Comparison of ENCODE assay signal across 23 cellular contexts in the genomic region with DNA sequence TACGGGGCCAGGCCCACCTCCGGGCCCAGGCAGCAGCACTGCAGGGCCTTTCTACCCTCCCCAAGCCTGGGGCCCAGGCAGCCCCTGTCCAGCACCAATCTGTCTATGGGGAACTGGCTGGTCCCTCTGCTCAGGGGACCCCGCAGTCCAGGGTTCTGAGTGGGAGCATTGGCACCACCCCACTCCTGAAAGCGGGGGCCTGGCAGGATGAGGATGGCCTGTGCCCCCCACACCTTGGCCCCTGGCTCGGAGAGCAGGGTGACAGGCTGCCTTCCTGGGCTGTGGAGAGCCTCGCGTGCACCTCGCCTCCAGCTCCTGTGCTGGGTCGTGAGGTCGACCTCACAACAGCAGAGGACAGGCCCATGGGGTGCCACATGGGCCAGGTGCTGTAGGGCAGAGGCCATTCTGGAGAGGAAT. TPM values are rescaled to one million over a fixed set of nuclear protein-coding genes. Genes with fewer than 3 reads are reported as not detected.
"Had no signal": no experiment of that assay in that cellular context is flagged by ENCODE, and none has a peak within 500 bp of the region (broad histone marks: within the 10 kb centered on the region; RNA-seq: fewer than 3 reads in every experiment).

No MANE protein-coding gene starts in this region.

- H3K9me3 ChIP-seq: left ventricle myocardium inferior, right lobe of liver, suprapubic skin, tibial nerve had no signal

- H3K27ac ChIP-seq: foreskin keratinocyte, left ventricle myocardium inferior, right lobe of liver, suprapubic skin had no signal

- H3K36me3 Mint-ChIP-seq: natural killer cell had no signal

- DNase-seq: activated gamma-delta T cell treated with Interleukin-2 at 50 U/mL for 16 hours; activated T-cell treated with anti-CD3 and anti-CD28 coated beads, Interleukin-2, amount 50 U/mL, for 1 hour; anterior cingulate cortex; effector CD4-positive, alpha-beta T cell; erythroblast; foreskin keratinocyte; immature natural killer cell; kidney glomerular epithelial cell; left ventricle myocardium inferior; mammary epithelial cell; midbrain; natural killer cell; small intestine; stimulated activated CD4-positive, alpha-beta T cell treated with anti-CD3 and anti-CD28 coated beads, Interleukin-2, amount 100 ng/mL, for 24 hours; stimulated activated naive CD8-positive, alpha-beta T cell treated with anti-CD3 and anti-CD28 coated beads, Interleukin-15, amount 100 ng/mL, for 72 hours; T-cell had no signal

- H3K27me3 Mint-ChIP-seq: brain had no signal

- H3K4me1 Mint-ChIP-seq: natural killer cell had no signal

- H3K4me3 ChIP-seq: right lobe of liver had no signal

- H3K27ac Mint-ChIP-seq: activated naive CD4-positive, alpha-beta T cell treated with anti-CD3 and anti-CD28 coated beads, Interleukin-2, amount 50 U/mL, for 24 hours; brain; dendritic cell treated with granulocyte-macrophage colony-stimulating factor and Interleukin-4, amounts not matched to agents 40 ng/mL and 50 ng/mL, for 4 days; immature natural killer cell; natural killer cell; stimulated activated effector memory CD8-positive, alpha-beta T cell treated with anti-CD3 and anti-CD28 coated beads, Interleukin-12 subunit alpha, Interleukin-12 subunit beta, amount 100 ng/mL, for 72 hours; stimulated activated naive CD8-positive, alpha-beta T cell treated with anti-CD3 and anti-CD28 coated beads, Interleukin-15, amount 100 ng/mL, for 72 hours; T-cell had no signal

- H3K27me3 ChIP-seq: right lobe of liver, suprapubic skin had no signal

- H3K4me3 Mint-ChIP-seq: activated naive CD4-positive, alpha-beta T cell treated with anti-CD3 and anti-CD28 coated beads, Interleukin-2, amount 50 U/mL, for 24 hours; immature natural killer cell; natural killer cell; stimulated activated naive CD8-positive, alpha-beta T cell treated with anti-CD3 and anti-CD28 coated beads, Interleukin-15, amount 100 ng/mL, for 72 hours had no signal

- H3K9me3 Mint-ChIP-seq: activated naive CD4-positive, alpha-beta T cell treated with anti-CD3 and anti-CD28 coated beads, Interleukin-2, amount 50 U/mL, for 24 hours; brain; dendritic cell treated with granulocyte-macrophage colony-stimulating factor and Interleukin-4, amounts not matched to agents 40 ng/mL and 50 ng/mL, for 4 days; immature natural killer cell; natural killer cell; stimulated activated effector memory CD8-positive, alpha-beta T cell treated with anti-CD3 and anti-CD28 coated beads, Interleukin-12 subunit alpha, Interleukin-12 subunit beta, amount 100 ng/mL, for 72 hours; stimulated activated naive CD8-positive, alpha-beta T cell treated with anti-CD3 and anti-CD28 coated beads, Interleukin-15, amount 100 ng/mL, for 72 hours; T-cell had no signal

- ATAC-seq: foreskin keratinocyte; stimulated activated effector memory CD8-positive, alpha-beta T cell treated with anti-CD3 and anti-CD28 coated beads, Interleukin-12 subunit alpha, Interleukin-12 subunit beta, amount 100 ng/mL, for 72 hours had no signal

RNA-seq across cellular contexts. Expression of a gene that starts 1.4 kb away (rescaled TPM):
- total RNA-seq: mammary epithelial cell had no signal
- polyA plus RNA-seq: immature natural killer cell had no signal
